ENCODE assay signal across 13 cellular contexts in genomic region chr12:68012712-68013111, GRCh38. TPM values are rescaled to one million over a fixed set of nuclear protein-coding genes. Genes with fewer than 3 reads are reported as not detected.
DNase-seq lines count a peak whose midpoint lies in the region; ATAC-seq and TF ChIP-seq lines count a peak whose summit lies in the region.
"Had no signal": no experiment of that assay in that cellular context is flagged by ENCODE, and none has a peak within 500 bp of the region (broad histone marks: within the 10 kb centered on the region; RNA-seq: fewer than 3 reads in every experiment).

No MANE protein-coding gene starts in this region.

- H3K9me3 ChIP-seq in psoas muscle, result no peaks in the 10 kb centered on the region
- no peaks in the 10 kb centered on the region for H3K9me3 ChIP-seq in upper lobe of left lung

- H3K36me3 ChIP-seq in psoas muscle (ENCODE audit: insufficient read depth in 1 of 2, low read depth in 1 of 2), result peaks cover 0 to 2% of the 10 kb centered on the region in 2 donors
- no peaks in the 10 kb centered on the region for H3K36me3 ChIP-seq in upper lobe of left lung

- TF ChIP-seq EP300 in upper lobe of left lung (IDR thresholded peaks at IDR 0.05), result no peak

- TF ChIP-seq POLR2A in lower leg skin (IDR thresholded peaks at IDR 0.05) (no peak), upper lobe of left lung (IDR thresholded peaks at IDR 0.05) (no peak)

- intact Hi-C loops in lower leg skin (cut with DNase I; ENCODE audit: low total_unique reads), result no loop called here
- intact Hi-C loops in psoas muscle (cut with DNase I), result no loop called here

- DNase-seq in AG10803 (ENCODE audit: low read depth) (peak; percentile 25), NCI-H1436 treated with DMSO at 0.1 percent for 48 hours (lab: John Stamatoyannopoulos, UW) (peak; percentile 9), lower leg skin (ENCODE audit: low spot score in 2 of 2) (no peak), psoas muscle (no peak), AML-193 (lab: John Stamatoyannopoulos, UW) (no peak), upper lobe of left lung (no peak)
- DNase-seq: ACHN; stimulated activated naive CD8-positive, alpha-beta T cell treated with anti-CD3 and anti-CD28 coated beads, Interleukin-15, Interleukin-2, amounts not matched to agents 100 U/mL and 50 U/mL, for 24 hours had no signal

- no peak overlapping the region for H3K27ac ChIP-seq in psoas muscle
- no peak overlapping the region for H3K27ac ChIP-seq in upper lobe of left lung

- H3K4me3 ChIP-seq in AG10803 (ENCODE audit: low read length), result no peak overlapping the region
- H3K4me3 ChIP-seq in lower leg skin (ENCODE audit: low read depth, poor library complexity, severe bottlenecking), result no peak overlapping the region
- H3K4me3 ChIP-seq in psoas muscle, result no peak overlapping the region
- no peak overlapping the region for H3K4me3 ChIP-seq in upper lobe of left lung
- H3K4me3 ChIP-seq: skin epidermis had no signal

- TF ChIP-seq CTCF in AG10803 (conservative IDR thresholded peaks at IDR 0.05; ENCODE audit: low read length) (no peak), lower leg skin (IDR thresholded peaks at IDR 0.05) (no peak), psoas muscle (IDR thresholded peaks at IDR 0.05) (no peak), upper lobe of left lung (IDR thresholded peaks at IDR 0.05) (no peak)

- H3K27me3 ChIP-seq in psoas muscle (ENCODE audit: insufficient read depth in 3 of 3, low read length in 2 of 3) (no peaks in the 10 kb centered on the region), upper lobe of left lung (no peaks in the 10 kb centered on the region)

- 70 to 77% methylated on average over 2 of the region's 2 CpGs for WGBS in lower leg skin, 2 donors
- WGBS in psoas muscle, 3 donors, result 63 to 87% (median 84%) methylated on average over 2 of the region's 2 CpGs
- WGBS in upper lobe of left lung, 2 donors, result 85 to 86% methylated on average over 2 of the region's 2 CpGs

- H3K4me1 ChIP-seq in psoas muscle (no peaks in the 10 kb centered on the region), upper lobe of left lung (no peaks in the 10 kb centered on the region)

- peak; percentile 85 for ATAC-seq in GM19043 (IDR thresholded peaks at IDR 0.05; ENCODE audit: low read depth, unreplicated experiment)
- peak; percentile 82 for ATAC-seq in HG02938 (IDR thresholded peaks at IDR 0.05; ENCODE audit: unreplicated experiment)
- ATAC-seq in psoas muscle, result no peak
- ATAC-seq in upper lobe of left lung (ENCODE audit: low FRiP score in 2 of 2), result no peak
- ATAC-seq: SK-N-SH treated with all-trans-retinoic acid at 6 μM for 48 hours; stimulated activated naive CD8-positive, alpha-beta T cell treated with anti-CD3 and anti-CD28 coated beads, Interleukin-15, Interleukin-2, amounts not matched to agents 100 U/mL and 50 U/mL, for 24 hours had no signal

RNA-seq across cellular contexts. Expression of gene IFNG-AS1, which starts 23.5 kb away (rescaled TPM):
- total RNA-seq in lower leg skin, result under 1 TPM in 2 of 4 donors, not detected in 2; 0.37 to 0.58 TPM
- under 1 TPM in 1 of 4 donors, not detected in 3; 0.21 TPM for total RNA-seq in psoas muscle
- under 1 TPM in 1 of 3 donors, not detected in 2; 0.08 TPM for polyA plus RNA-seq in psoas muscle
- 1 to 10 TPM in 2 of 6 donors, under 1 TPM in 2, not detected in 2; 0.17 to 5.2 (median 1.7) TPM for total RNA-seq in upper lobe of left lung
- total RNA-seq: fibroblast of villous mesenchyme had no signal

Comparison
In these comparisons a context has a peak if more than half of its experiments do, and no peak if none do; other contexts are left out.
1. DNase-seq: peak in AG10803 (single experiment) and NCI-H1436 treated with DMSO at 0.1 percent for 48 hours (single experiment); none in lower leg skin (0 of 2), psoas muscle (0 of 2), AML-193 (0 of 2) and upper lobe of left lung (0 of 2).
2. ATAC-seq: peak in GM19043 (single experiment) and HG02938 (single experiment); none in psoas muscle (0 of 4) and upper lobe of left lung (0 of 2).